Comparison of ENCODE assay signal across 1 cellular context in the genomic region with DNA sequence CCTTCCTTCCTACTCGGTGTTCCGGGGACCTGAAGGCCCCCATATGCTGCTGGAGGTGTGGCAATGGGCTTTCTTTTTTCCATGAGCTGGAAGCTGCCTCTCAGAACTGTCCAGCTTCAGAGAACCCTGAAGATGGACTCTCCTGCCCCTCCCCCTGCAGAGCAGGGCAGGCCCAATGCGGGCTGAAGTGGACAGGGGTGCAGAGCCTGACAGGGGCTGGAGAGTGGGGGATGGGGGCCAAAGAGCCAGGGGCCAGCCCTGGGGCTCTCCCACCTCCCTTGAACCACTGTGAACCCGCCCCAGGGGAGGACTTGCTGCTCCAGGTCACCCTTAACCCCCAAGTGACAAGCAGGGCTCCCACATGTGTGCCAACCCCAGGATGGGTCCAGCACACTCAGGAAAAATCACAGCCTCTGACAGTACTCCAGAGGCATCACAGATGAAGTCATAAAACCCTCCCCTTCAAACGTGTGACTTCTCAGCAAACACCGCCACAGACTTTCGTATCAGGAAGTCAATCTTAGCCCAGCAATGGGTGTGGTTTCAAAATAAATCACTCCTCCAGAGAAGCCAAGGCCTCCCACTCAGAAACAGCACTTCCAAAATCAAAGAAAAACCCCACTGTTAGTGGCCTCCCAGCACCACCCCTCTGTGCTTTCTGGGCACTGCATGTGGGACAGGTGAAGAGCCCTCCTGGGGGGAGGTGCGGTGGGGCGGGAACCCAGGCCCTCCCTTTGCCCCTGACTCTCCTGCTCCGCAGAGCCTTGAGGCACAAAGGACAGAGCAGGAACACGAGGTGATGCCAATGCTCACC.
A peak's percentile ranks its signal among the peaks of the same experiment; 100 is the strongest.
TF ChIP-seq lines count a peak whose summit lies in the region.

No MANE protein-coding gene starts in this region.

TF ChIP-seq in HCT116, 20 proteins besides CTCF, POLR2A, EP300 and RAD21 (continued from another document):
- TF ChIP-seq, protein P1, sequence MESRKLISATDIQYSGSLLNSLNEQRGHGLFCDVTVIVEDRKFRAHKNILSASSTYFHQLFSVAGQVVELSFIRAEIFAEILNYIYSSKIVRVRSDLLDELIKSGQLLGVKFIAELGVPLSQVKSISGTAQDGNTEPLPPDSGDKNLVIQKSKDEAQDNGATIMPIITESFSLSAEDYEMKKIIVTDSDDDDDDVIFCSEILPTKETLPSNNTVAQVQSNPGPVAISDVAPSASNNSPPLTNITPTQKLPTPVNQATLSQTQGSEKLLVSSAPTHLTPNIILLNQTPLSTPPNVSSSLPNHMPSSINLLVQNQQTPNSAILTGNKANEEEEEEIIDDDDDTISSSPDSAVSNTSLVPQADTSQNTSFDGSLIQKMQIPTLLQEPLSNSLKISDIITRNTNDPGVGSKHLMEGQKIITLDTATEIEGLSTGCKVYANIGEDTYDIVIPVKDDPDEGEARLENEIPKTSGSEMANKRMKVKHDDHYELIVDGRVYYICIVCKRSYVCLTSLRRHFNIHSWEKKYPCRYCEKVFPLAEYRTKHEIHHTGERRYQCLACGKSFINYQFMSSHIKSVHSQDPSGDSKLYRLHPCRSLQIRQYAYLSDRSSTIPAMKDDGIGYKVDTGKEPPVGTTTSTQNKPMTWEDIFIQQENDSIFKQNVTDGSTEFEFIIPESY (IDR thresholded peaks at IDR 0.05; ENCODE audit: extremely low read depth, insufficient replicate concordance, low read length), result no peak
- no peak for TF ChIP-seq JUND (IDR thresholded peaks at IDR 0.05)
- TF ChIP-seq EZH2 (IDR thresholded peaks at IDR 0.05), result no peak
- TF ChIP-seq POLR2AphosphoS5 (IDR thresholded peaks at IDR 0.05; ENCODE audit: low read depth, low read length), result peak; percentile 14; the same call in 1 of the 2 replicates
- no peak for TF ChIP-seq ZNF274 (IDR thresholded peaks at IDR 0.05; ENCODE audit: low read depth, low read length)
- TF ChIP-seq SIN3A (IDR thresholded peaks at IDR 0.05; ENCODE audit: low read depth), result no peak
